1 cellular context compared by ENCODE assay signal in the genomic region with DNA sequence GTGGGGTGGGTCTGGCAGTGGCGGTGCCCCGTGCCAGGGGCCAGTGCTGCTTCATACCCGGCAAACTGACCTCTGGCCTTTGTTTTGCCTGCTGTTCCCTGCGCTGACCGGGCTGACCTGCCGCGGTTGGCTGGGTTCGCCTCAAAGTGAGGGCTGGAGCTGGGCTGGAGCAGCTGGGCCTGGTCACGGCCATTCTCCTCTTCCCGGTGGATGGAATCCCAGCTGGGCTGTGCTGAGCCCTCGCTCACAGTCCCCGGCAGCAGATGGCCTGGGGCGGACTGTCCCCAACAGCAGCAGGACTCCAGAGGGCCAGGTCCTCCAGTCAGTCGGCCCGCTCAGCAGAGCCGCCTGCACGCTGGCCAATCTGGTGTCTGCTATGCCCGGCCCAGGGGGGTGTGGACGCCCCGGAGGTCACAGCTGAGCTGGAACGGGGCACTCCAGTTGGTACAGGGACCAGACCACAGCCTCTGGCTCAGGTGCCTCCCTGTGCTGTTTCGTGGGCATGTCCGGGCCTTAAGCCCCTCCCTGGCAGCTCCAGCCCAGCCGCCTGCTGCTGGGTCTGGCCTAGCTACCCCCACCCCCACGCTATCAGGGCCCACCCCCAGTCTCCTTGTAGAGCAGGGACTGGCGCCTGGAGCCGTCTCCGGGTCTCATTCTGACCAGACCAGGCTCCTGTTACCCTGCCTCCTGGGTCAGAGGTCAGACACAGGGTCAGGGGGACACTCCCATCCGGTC.
TF ChIP-seq lines count a peak whose summit lies in the region.

No MANE protein-coding gene starts in this region.

TF ChIP-seq in HepG2, 621 proteins besides CTCF, POLR2A, EP300 and RAD21 (continued from another document):
- TF ChIP-seq EEA1 (CRISPR knock-in tag; IDR thresholded peaks at IDR 0.05; ENCODE audit: borderline replicate concordance) = no peak
- TF ChIP-seq NR2C2 (CRISPR knock-in tag; IDR thresholded peaks at IDR 0.05; ENCODE audit: borderline replicate concordance) = peak; percentile 72; the same call in 1 of the 2 replicates
- TF ChIP-seq ZBTB8A (CRISPR knock-in tag; IDR thresholded peaks at IDR 0.05; ENCODE audit: borderline replicate concordance, low read depth) = no peak
- TF ChIP-seq HNRNPH1 (optimal IDR thresholded peaks at IDR 0.05; ENCODE audit: low read depth, low read length) = no peak
- TF ChIP-seq, protein P1, sequence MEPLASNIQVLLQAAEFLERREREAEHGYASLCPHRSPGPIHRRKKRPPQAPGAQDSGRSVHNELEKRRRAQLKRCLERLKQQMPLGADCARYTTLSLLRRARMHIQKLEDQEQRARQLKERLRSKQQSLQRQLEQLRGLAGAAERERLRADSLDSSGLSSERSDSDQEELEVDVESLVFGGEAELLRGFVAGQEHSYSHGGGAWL (CRISPR knock-in tag; IDR thresholded peaks at IDR 0.05) = 0 out of 2 replicates have a peak, but pooled peaks have one; percentile 21
- TF ChIP-seq ZFP62 (CRISPR knock-in tag; IDR thresholded peaks at IDR 0.05) = no peak
- TF ChIP-seq, protein P2, sequence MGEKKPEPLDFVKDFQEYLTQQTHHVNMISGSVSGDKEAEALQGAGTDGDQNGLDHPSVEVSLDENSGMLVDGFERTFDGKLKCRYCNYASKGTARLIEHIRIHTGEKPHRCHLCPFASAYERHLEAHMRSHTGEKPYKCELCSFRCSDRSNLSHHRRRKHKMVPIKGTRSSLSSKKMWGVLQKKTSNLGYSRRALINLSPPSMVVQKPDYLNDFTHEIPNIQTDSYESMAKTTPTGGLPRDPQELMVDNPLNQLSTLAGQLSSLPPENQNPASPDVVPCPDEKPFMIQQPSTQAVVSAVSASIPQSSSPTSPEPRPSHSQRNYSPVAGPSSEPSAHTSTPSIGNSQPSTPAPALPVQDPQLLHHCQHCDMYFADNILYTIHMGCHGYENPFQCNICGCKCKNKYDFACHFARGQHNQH (CRISPR knock-in tag; IDR thresholded peaks at IDR 0.05) = no peak
- TF ChIP-seq MAZ (IDR thresholded peaks at IDR 0.05; ENCODE audit: borderline replicate concordance, low read depth, low read length) = no peak
- peak; percentile 27; the same call in 1 of the 2 replicates for TF ChIP-seq MAZ (CRISPR knock-in tag; IDR thresholded peaks at IDR 0.05; ENCODE audit: low read depth)
- no peak for TF ChIP-seq ZSCAN29 (CRISPR knock-in tag; conservative IDR thresholded peaks at IDR 0.05)
- TF ChIP-seq ZNF230 (CRISPR knock-in tag; IDR thresholded peaks at IDR 0.05) = no peak
- no peak for TF ChIP-seq FOXP1 (IDR thresholded peaks at IDR 0.05)
- no peak for TF ChIP-seq FOXP1 (CRISPR knock-in tag; IDR thresholded peaks at IDR 0.05)
- TF ChIP-seq, protein P3, sequence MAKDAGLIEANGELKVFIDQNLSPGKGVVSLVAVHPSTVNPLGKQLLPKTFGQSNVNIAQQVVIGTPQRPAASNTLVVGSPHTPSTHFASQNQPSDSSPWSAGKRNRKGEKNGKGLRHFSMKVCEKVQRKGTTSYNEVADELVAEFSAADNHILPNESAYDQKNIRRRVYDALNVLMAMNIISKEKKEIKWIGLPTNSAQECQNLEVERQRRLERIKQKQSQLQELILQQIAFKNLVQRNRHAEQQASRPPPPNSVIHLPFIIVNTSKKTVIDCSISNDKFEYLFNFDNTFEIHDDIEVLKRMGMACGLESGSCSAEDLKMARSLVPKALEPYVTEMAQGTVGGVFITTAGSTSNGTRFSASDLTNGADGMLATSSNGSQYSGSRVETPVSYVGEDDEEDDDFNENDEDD (CRISPR knock-in tag; IDR thresholded peaks at IDR 0.05; ENCODE audit: borderline replicate concordance) = peak; percentile 21; the same call in 1 of the 2 replicates
- no peak for TF ChIP-seq ZNF816 (CRISPR knock-in tag; IDR thresholded peaks at IDR 0.05; ENCODE audit: borderline replicate concordance)
- no peak for TF ChIP-seq KAT8 (CRISPR knock-in tag; IDR thresholded peaks at IDR 0.05)
- no peak for TF ChIP-seq MLLT10 (CRISPR knock-in tag; IDR thresholded peaks at IDR 0.05)
- TF ChIP-seq TCF12 (IDR thresholded peaks at IDR 0.05) = no peak
- TF ChIP-seq TCF12 (CRISPR knock-in tag; IDR thresholded peaks at IDR 0.05) = no peak
- no peak for TF ChIP-seq NFE2L1 (CRISPR knock-in tag; IDR thresholded peaks at IDR 0.05; ENCODE audit: borderline replicate concordance)
- TF ChIP-seq STAT5B (CRISPR knock-in tag; IDR thresholded peaks at IDR 0.05) = 0 out of 2 replicates have a peak, but pooled peaks have one; percentile 28
- no peak for TF ChIP-seq NCOR1 (IDR thresholded peaks at IDR 0.05; ENCODE audit: borderline replicate concordance, low read length)
- TF ChIP-seq MAF1 (CRISPR knock-in tag; IDR thresholded peaks at IDR 0.05; ENCODE audit: borderline replicate concordance) = no peak
- TF ChIP-seq ZEB1 (IDR thresholded peaks at IDR 0.05; ENCODE audit: insufficient replicate concordance, low read depth) = no peak
- TF ChIP-seq ZNF605 (CRISPR knock-in tag; IDR thresholded peaks at IDR 0.05) = no peak
- TF ChIP-seq DPF2 (CRISPR knock-in tag; IDR thresholded peaks at IDR 0.05; ENCODE audit: borderline replicate concordance, low read depth) = no peak
- TF ChIP-seq POLR2AphosphoS5 (IDR thresholded peaks at IDR 0.05; ENCODE audit: low read depth, low read length) = peak; percentile 26; the same call in 1 of the 2 replicates
- TF ChIP-seq, protein P4, sequence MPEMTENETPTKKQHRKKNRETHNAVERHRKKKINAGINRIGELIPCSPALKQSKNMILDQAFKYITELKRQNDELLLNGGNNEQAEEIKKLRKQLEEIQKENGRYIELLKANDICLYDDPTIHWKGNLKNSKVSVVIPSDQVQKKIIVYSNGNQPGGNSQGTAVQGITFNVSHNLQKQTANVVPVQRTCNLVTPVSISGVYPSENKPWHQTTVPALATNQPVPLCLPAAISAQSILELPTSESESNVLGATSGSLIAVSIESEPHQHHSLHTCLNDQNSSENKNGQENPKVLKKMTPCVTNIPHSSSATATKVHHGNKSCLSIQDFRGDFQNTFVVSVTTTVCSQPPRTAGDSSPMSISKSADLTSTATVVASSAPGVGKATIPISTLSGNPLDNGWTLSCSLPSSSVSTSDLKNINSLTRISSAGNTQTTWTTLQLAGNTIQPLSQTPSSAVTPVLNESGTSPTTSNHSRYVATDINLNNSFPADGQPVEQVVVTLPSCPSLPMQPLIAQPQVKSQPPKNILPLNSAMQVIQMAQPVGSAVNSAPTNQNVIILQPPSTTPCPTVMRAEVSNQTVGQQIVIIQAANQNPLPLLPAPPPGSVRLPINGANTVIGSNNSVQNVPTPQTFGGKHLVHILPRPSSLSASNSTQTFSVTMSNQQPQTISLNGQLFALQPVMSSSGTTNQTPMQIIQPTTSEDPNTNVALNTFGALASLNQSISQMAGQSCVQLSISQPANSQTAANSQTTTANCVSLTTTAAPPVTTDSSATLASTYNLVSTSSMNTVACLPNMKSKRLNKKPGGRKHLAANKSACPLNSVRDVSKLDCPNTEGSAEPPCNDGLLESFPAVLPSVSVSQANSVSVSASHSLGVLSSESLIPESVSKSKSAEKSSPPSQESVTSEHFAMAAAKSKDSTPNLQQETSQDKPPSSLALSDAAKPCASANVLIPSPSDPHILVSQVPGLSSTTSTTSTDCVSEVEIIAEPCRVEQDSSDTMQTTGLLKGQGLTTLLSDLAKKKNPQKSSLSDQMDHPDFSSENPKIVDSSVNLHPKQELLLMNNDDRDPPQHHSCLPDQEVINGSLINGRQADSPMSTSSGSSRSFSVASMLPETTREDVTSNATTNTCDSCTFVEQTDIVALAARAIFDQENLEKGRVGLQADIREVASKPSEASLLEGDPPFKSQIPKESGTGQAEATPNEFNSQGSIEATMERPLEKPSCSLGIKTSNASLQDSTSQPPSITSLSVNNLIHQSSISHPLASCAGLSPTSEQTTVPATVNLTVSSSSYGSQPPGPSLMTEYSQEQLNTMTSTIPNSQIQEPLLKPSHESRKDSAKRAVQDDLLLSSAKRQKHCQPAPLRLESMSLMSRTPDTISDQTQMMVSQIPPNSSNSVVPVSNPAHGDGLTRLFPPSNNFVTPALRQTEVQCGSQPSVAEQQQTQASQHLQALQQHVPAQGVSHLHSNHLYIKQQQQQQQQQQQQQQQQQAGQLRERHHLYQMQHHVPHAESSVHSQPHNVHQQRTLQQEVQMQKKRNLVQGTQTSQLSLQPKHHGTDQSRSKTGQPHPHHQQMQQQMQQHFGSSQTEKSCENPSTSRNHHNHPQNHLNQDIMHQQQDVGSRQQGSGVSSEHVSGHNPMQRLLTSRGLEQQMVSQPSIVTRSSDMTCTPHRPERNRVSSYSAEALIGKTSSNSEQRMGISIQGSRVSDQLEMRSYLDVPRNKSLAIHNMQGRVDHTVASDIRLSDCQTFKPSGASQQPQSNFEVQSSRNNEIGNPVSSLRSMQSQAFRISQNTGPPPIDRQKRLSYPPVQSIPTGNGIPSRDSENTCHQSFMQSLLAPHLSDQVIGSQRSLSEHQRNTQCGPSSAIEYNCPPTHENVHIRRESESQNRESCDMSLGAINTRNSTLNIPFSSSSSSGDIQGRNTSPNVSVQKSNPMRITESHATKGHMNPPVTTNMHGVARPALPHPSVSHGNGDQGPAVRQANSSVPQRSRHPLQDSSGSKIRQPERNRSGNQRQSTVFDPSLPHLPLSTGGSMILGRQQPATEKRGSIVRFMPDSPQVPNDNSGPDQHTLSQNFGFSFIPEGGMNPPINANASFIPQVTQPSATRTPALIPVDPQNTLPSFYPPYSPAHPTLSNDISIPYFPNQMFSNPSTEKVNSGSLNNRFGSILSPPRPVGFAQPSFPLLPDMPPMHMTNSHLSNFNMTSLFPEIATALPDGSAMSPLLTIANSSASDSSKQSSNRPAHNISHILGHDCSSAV (CRISPR knock-in tag; IDR thresholded peaks at IDR 0.05; ENCODE audit: borderline replicate concordance) = no peak
- TF ChIP-seq, protein P5, sequence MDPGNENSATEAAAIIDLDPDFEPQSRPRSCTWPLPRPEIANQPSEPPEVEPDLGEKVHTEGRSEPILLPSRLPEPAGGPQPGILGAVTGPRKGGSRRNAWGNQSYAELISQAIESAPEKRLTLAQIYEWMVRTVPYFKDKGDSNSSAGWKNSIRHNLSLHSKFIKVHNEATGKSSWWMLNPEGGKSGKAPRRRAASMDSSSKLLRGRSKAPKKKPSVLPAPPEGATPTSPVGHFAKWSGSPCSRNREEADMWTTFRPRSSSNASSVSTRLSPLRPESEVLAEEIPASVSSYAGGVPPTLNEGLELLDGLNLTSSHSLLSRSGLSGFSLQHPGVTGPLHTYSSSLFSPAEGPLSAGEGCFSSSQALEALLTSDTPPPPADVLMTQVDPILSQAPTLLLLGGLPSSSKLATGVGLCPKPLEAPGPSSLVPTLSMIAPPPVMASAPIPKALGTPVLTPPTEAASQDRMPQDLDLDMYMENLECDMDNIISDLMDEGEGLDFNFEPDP (CRISPR knock-in tag; conservative IDR thresholded peaks at IDR 0.05) = no peak
- TF ChIP-seq ZNF547 (CRISPR knock-in tag; IDR thresholded peaks at IDR 0.05) = 0 out of 2 replicates have a peak, but pooled peaks have one; percentile 16
- TF ChIP-seq CBX5 (CRISPR knock-in tag; IDR thresholded peaks at IDR 0.05; ENCODE audit: borderline replicate concordance) = no peak
- TF ChIP-seq PAX8 (CRISPR knock-in tag; IDR thresholded peaks at IDR 0.05; ENCODE audit: borderline replicate concordance) = no peak
- no peak for TF ChIP-seq ZNF841 (CRISPR knock-in tag; IDR thresholded peaks at IDR 0.05; ENCODE audit: borderline replicate concordance)
- no peak for TF ChIP-seq ZNF34 (CRISPR knock-in tag; IDR thresholded peaks at IDR 0.05; ENCODE audit: borderline replicate concordance)
- no peak for TF ChIP-seq ZBTB42 (CRISPR knock-in tag; IDR thresholded peaks at IDR 0.05)
- no peak for TF ChIP-seq ZBTB3 (CRISPR knock-in tag; IDR thresholded peaks at IDR 0.05; ENCODE audit: borderline replicate concordance, low read depth)
- TF ChIP-seq CREM (IDR thresholded peaks at IDR 0.05) = no peak
- no peak for TF ChIP-seq CREM (CRISPR knock-in tag; IDR thresholded peaks at IDR 0.05)
- TF ChIP-seq TBL1XR1 (IDR thresholded peaks at IDR 0.05; ENCODE audit: borderline replicate concordance, low read length, partially characterized antibody) = no peak
- TF ChIP-seq, protein P6, sequence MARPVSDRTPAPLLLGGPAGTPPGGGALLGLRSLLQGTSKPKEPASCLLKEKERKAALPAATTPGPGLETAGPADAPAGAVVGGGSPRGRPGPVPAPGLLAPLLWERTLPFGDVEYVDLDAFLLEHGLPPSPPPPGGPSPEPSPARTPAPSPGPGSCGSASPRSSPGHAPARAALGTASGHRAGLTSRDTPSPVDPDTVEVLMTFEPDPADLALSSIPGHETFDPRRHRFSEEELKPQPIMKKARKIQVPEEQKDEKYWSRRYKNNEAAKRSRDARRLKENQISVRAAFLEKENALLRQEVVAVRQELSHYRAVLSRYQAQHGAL (CRISPR knock-in tag; IDR thresholded peaks at IDR 0.05; ENCODE audit: not compliant biosample characterization) = no peak
- TF ChIP-seq, protein P7, sequence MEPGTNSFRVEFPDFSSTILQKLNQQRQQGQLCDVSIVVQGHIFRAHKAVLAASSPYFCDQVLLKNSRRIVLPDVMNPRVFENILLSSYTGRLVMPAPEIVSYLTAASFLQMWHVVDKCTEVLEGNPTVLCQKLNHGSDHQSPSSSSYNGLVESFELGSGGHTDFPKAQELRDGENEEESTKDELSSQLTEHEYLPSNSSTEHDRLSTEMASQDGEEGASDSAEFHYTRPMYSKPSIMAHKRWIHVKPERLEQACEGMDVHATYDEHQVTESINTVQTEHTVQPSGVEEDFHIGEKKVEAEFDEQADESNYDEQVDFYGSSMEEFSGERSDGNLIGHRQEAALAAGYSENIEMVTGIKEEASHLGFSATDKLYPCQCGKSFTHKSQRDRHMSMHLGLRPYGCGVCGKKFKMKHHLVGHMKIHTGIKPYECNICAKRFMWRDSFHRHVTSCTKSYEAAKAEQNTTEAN (CRISPR knock-in tag; conservative IDR thresholded peaks at IDR 0.05) = no peak
- TF ChIP-seq ZNF75D (CRISPR knock-in tag; IDR thresholded peaks at IDR 0.05; ENCODE audit: borderline replicate concordance) = no peak
- TF ChIP-seq ZNF558 (CRISPR knock-in tag; IDR thresholded peaks at IDR 0.05; ENCODE audit: borderline replicate concordance) = no peak
- TF ChIP-seq TAF1 (CRISPR knock-in tag; IDR thresholded peaks at IDR 0.05) = peak; percentile 35
- no peak for TF ChIP-seq SP5 (CRISPR knock-in tag; IDR thresholded peaks at IDR 0.05; ENCODE audit: borderline replicate concordance, low read depth)
- no peak for TF ChIP-seq ZSCAN12 (CRISPR knock-in tag; IDR thresholded peaks at IDR 0.05)
- no peak for TF ChIP-seq ZNF225 (CRISPR knock-in tag; IDR thresholded peaks at IDR 0.05)
- no peak for TF ChIP-seq SMAD9 (CRISPR knock-in tag; IDR thresholded peaks at IDR 0.05)
- peak; percentile 87 for TF ChIP-seq NR2F6 (IDR thresholded peaks at IDR 0.05)
- peak; percentile 55; the same call in 1 of the 2 replicates for TF ChIP-seq NR2F6 (CRISPR knock-in tag; IDR thresholded peaks at IDR 0.05)
- TF ChIP-seq ZFY (CRISPR knock-in tag; IDR thresholded peaks at IDR 0.05) = no peak
- TF ChIP-seq AGO1 (IDR thresholded peaks at IDR 0.05; ENCODE audit: low read depth, low read length, poor library complexity, severe bottlenecking) = peak; percentile 21
